Comparison of ENCODE assay signal across 8 cellular contexts in the genomic region with DNA sequence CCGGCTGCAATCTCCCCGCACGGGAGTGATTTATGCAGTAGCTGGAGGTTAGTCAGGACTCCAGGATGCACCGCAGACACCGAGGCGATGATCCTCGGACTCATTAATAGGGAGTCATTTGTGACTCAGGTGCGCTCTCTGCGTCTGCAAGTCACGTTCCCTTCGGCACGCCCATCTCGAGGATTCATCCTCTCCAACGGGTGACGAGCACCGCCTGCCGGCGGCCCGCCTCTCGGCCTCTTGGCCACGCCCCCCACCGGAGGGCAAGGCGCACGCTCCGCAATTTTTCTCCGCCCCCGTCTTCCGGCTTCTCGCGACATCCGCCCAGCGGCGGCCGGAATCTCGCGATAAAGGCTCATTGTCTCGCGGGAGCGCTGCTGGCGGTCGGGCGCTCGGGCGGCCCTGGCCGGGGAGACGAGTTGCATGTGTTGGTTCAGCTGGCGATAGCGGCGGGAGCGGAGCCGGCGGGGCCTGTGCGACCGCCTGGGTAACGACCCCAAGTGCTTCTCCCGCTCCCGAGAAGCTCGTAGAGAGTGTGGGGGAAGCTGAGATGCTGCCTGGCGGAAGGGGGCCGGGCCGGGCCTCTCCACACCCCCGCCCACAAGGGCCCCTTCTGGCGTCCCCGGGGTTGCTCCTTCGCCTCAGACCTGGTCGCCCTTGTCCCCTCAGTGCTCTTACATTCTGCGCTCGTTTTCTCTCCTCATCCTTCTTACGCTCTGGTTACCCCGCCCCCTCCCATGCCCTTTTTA. TPM values are rescaled to one million over a fixed set of nuclear protein-coding genes. Genes with fewer than 3 reads are reported as not detected.
DNase-seq lines count a peak whose midpoint lies in the region; TF ChIP-seq lines count a peak whose summit lies in the region.

A gene with protein sequence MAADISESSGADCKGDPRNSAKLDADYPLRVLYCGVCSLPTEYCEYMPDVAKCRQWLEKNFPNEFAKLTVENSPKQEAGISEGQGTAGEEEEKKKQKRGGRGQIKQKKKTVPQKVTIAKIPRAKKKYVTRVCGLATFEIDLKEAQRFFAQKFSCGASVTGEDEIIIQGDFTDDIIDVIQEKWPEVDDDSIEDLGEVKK (plus strand): TSS at position 361 of the 749 bp plus-strand sequence. CDS start 878 bp downstream, outside the sequence.

- H3K4me2 ChIP-seq in MM.1S (ENCODE audit: low read depth, low read length) (peak within 1 kb of the TSS; percentile 88), neural cell (ENCODE audit: low read length) (peak within 1 kb of the TSS; percentile 99)

- H3K4me1 ChIP-seq in MM.1S (ENCODE audit: low read length) (peaks cover 8% of the 10 kb centered on the region), stomach (peaks cover 12 to 40% (median 22%) of the 10 kb centered on the region in 4 donors)

- TF ChIP-seq POLR2A in stomach (IDR thresholded peaks at IDR 0.05): peak in 1 of 4 donors; percentile 66

- H3F3A ChIP-seq in MM.1S (ENCODE audit: insufficient read depth, low read length) (no peaks in the 10 kb centered on the region), neural cell (ENCODE audit: insufficient read depth, low read length, poor library complexity, severe bottlenecking) (peaks cover 3% of the 10 kb centered on the region)

- TF ChIP-seq EP300 in neural cell (conservative IDR thresholded peaks at IDR 0.05; ENCODE audit: poor library complexity, severe bottlenecking) (peak; percentile 51), stomach (IDR thresholded peaks at IDR 0.05) (no peak)

- H3K27ac ChIP-seq in MM.1S (ENCODE audit: low read length): no peak within 1 kb of the TSS
- peak within 1 kb of the TSS; percentile 86 for H3K27ac ChIP-seq in neural cell (ENCODE audit: low read length)
- H3K27ac ChIP-seq in stomach: peak within 1 kb of the TSS; percentile 78 to 89 (median 85)

- H2AFZ ChIP-seq in MM.1S (ENCODE audit: low read length) (peak within 1 kb of the TSS; percentile 63; the same call in 1 of the 2 replicates), neural cell (ENCODE audit: low read depth, low read length) (peak within 1 kb of the TSS; percentile 98)

- peaks cover 14% of the 10 kb centered on the region for H3K79me2 ChIP-seq in MM.1S (ENCODE audit: low read length)
- H3K79me2 ChIP-seq in neural cell (replicated peaks; ENCODE audit: insufficient read depth, low read length): peaks cover 23% of the 10 kb centered on the region

- DNase-seq in GF-D8 (lab: John Stamatoyannopoulos, UW) (peak; percentile 86), HCEC 1CT (peak; percentile 96), MM.1S (peak; percentile 93), SIG-M5 (lab: John Stamatoyannopoulos, UW) (peak; percentile 86), activated gamma-delta T cell treated with Interleukin-2 at 50 U/mL for 16 hours (peak; percentile 99), fibroblast of villous mesenchyme (ENCODE audit: low read depth) (peak; percentile 97), stomach (peak; percentile 99)

- peak within 1 kb of the TSS; percentile 81 for H3K9ac ChIP-seq in MM.1S (ENCODE audit: low read length)
- H3K9ac ChIP-seq in neural cell (ENCODE audit: low read length): peak within 1 kb of the TSS; percentile 93

- intact Hi-C loops in stomach (cut with DNase I; ENCODE audit: low total_unique reads): loop anchor here (5.0 kb wide), 1 partner anchor 105 kb away; no protein-coding TSS in a partner anchor

- TF ChIP-seq RAD21 in neural cell (conservative IDR thresholded peaks at IDR 0.05): peak; percentile 93

- H3K36me3 ChIP-seq in MM.1S (replicated peaks; ENCODE audit: insufficient read depth, low read length) (no peaks in the 10 kb centered on the region), neural cell (ENCODE audit: insufficient read depth, low read length) (no peaks in the 10 kb centered on the region), stomach (peaks cover 14 to 40% (median 35%) of the 10 kb centered on the region in 4 donors)

- H3K9me3 ChIP-seq in MM.1S (replicated peaks; ENCODE audit: insufficient read depth, low read length): no peaks in the 10 kb centered on the region
- H3K9me3 ChIP-seq in neural cell (ENCODE audit: low read length): no peaks in the 10 kb centered on the region
- no peaks in the 10 kb centered on the region for H3K9me3 ChIP-seq in stomach

- H3K27me3 ChIP-seq in MM.1S (replicated peaks; ENCODE audit: insufficient read depth, low read length): no peaks in the 10 kb centered on the region
- no peaks in the 10 kb centered on the region for H3K27me3 ChIP-seq in neural cell (ENCODE audit: insufficient read depth, low read depth, low read length)
- H3K27me3 ChIP-seq in stomach: no peaks in the 10 kb centered on the region

- 0 to 1% (median 0%) methylated on average over 49 to 70 of the region's 70 CpGs for WGBS in stomach, 5 donors

- H3K4me3 ChIP-seq in MM.1S (ENCODE audit: low read length) (peak within 1 kb of the TSS; percentile 79), fibroblast of villous mesenchyme (ENCODE audit: low read depth, low read length) (peak within 1 kb of the TSS; percentile 71), neural cell (ENCODE audit: low read length) (peak within 1 kb of the TSS; percentile 98), stomach (peak within 1 kb of the TSS; percentile 69 to 93 (median 82))

- no peaks in the 10 kb centered on the region for H4K20me1 ChIP-seq in MM.1S (ENCODE audit: insufficient read depth, low read length)
- no peaks in the 10 kb centered on the region for H4K20me1 ChIP-seq in neural cell (ENCODE audit: insufficient read depth)

- TF ChIP-seq CTCF in MM.1S (IDR thresholded peaks at IDR 0.05; ENCODE audit: low read length) (peak; percentile 53), fibroblast of villous mesenchyme (IDR thresholded peaks at IDR 0.05; ENCODE audit: insufficient read depth, low read depth, low read length) (peak; percentile 91), neural cell (IDR thresholded peaks at IDR 0.05; ENCODE audit: poor library complexity, severe bottlenecking) (peak; percentile 95), stomach (IDR thresholded peaks at IDR 0.05) (peak in 5 of 7 experiments; percentile 66 to 99 (median 81))

- H3K9me2 ChIP-seq in MM.1S (replicated peaks; ENCODE audit: insufficient read depth, low read length) (no peaks in the 10 kb centered on the region), neural cell (ENCODE audit: insufficient read depth, low read length) (no peaks in the 10 kb centered on the region)

TF ChIP-seq in neural cell, 6 proteins besides CTCF, POLR2A, EP300 and RAD21:
- peak; percentile 93 for TF ChIP-seq MXI1 (conservative IDR thresholded peaks at IDR 0.05; ENCODE audit: poor library complexity, severe bottlenecking)
- TF ChIP-seq REST (IDR thresholded peaks at IDR 0.05; ENCODE audit: borderline replicate concordance): peak; percentile 67
- peak; percentile 80 for TF ChIP-seq SMC3 (conservative IDR thresholded peaks at IDR 0.05; ENCODE audit: poor library complexity)
- peak; percentile 72 for TF ChIP-seq TAF1 (IDR thresholded peaks at IDR 0.05; ENCODE audit: low read depth)
- no peak for TF ChIP-seq EZH2 (IDR thresholded peaks at IDR 0.05; ENCODE audit: borderline replicate concordance, insufficient read depth, low read length, poor library complexity, severe bottlenecking)
- peak; percentile 91 for TF ChIP-seq POLR2AphosphoS5 (IDR thresholded peaks at IDR 0.05)

RNA-seq across cellular contexts. Expression of the gene that starts here (rescaled TPM):
- 40.3 and 46.6 TPM in 2 replicates for total RNA-seq in fibroblast of villous mesenchyme
- polyA plus RNA-seq in neural cell: 71.2 and 85.1 TPM in 2 replicates
- 57.9 and 60.8 TPM in 2 replicates for polyA minus RNA-seq in neural cell
- 10 to 100 TPM in 4 of 5 donors, 1 to 10 TPM in 1; 4.1 to 36.0 (median 18.8) TPM for total RNA-seq in stomach
- 10 to 100 TPM; 23.3 to 29.8 (median 23.6) TPM for polyA plus RNA-seq in stomach
